In the genomic region with DNA sequence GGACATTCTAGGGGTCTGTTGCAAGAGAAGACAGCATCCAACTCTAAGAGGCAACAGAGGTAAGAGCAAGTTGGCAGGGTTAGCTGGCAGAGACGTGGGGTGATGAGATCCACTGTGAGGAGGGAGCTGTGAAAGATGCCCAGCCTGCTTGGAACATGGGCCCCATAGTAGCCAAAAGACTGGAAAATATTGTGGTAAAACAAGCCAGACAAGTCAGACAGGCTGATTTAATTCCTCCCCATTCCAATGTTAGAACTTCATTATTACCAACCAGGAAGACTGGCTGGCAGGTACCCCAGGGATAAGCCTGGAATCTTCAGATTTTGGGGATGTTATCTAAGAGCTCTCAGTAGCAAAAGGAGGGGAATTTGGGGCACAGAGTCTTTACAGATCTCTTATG, we compare ENCODE assay signal across 24 cellular contexts.
"Had no signal": no experiment of that assay in that cellular context is flagged by ENCODE, and none has a peak within 500 bp of the region (broad histone marks: within the 10 kb centered on the region; RNA-seq: fewer than 3 reads in every experiment).

No MANE protein-coding gene starts in this region.

- H3K4me3 ChIP-seq: left ventricle myocardium inferior, lung, neural progenitor cell, ovary, right atrium auricular region, right lobe of liver, smooth muscle cell, tibial nerve, upper lobe of left lung, vagina had no signal

- H3K36me3 Mint-ChIP-seq: mesothelial cell of epicardium, naive B cell, natural killer cell, neural progenitor cell had no signal

- H3K4me2 ChIP-seq: neural progenitor cell, smooth muscle cell had no signal

- H2AFZ ChIP-seq: neural progenitor cell had no signal

- H3K27ac Mint-ChIP-seq: mesothelial cell of epicardium; natural killer cell; nephron progenitor cell; neural progenitor cell; progenitor cell of endocrine pancreas; stimulated activated naive CD8-positive, alpha-beta T cell treated with anti-CD3 and anti-CD28 coated beads, Interleukin-15, amount 100 ng/mL, for 72 hours had no signal

- H3K4me1 ChIP-seq: neural progenitor cell, right lobe of liver, tibial nerve, upper lobe of left lung, vagina had no signal

- H3K9me3 Mint-ChIP-seq: mesothelial cell of epicardium; natural killer cell; nephron progenitor cell; neural progenitor cell; stimulated activated naive CD8-positive, alpha-beta T cell treated with anti-CD3 and anti-CD28 coated beads, Interleukin-15, amount 100 ng/mL, for 72 hours had no signal

- ATAC-seq: natural killer cell; right lobe of liver; stimulated activated naive CD8-positive, alpha-beta T cell treated with anti-CD3 and anti-CD28 coated beads, Interleukin-15, amount 100 ng/mL, for 72 hours had no signal

- H3K9me3 ChIP-seq: left ventricle myocardium inferior, neutrophil, ovary, right atrium auricular region, right lobe of liver, tibial nerve, upper lobe of left lung, vagina had no signal

- H3K27ac ChIP-seq: left ventricle myocardium inferior, neural progenitor cell, neutrophil, ovary, right atrium auricular region, right lobe of liver, tibial nerve, upper lobe of left lung, vagina had no signal

- H3K4me3 Mint-ChIP-seq: mesothelial cell of epicardium; naive B cell; natural killer cell; nephron progenitor cell; neural progenitor cell; stimulated activated naive CD8-positive, alpha-beta T cell treated with anti-CD3 and anti-CD28 coated beads, Interleukin-15, amount 100 ng/mL, for 72 hours had no signal

- DNase-seq: hypothalamus; islet precursor cell; left ventricle myocardium inferior; mesendoderm; naive B cell; natural killer cell; nephron progenitor cell; ovary; right lobe of liver; stimulated activated CD4-positive, alpha-beta T cell treated with anti-CD3 and anti-CD28 coated beads, Interleukin-1b, Interleukin-23, amount 100 ng/mL, for 48 hours; stimulated activated CD4-positive, alpha-beta T cell treated with anti-CD3 and anti-CD28 coated beads, Interleukin-4, amount 100 ng/mL, for 1 hour; stimulated activated naive CD4-positive, alpha-beta T cell treated with Interleukin-2 at 50 U/mL for 16 hours; stimulated activated naive CD8-positive, alpha-beta T cell treated with anti-CD3 and anti-CD28 coated beads, Interleukin-15, amount 100 ng/mL, for 72 hours; substantia nigra; upper lobe of left lung had no signal

- H3K4me1 Mint-ChIP-seq: naive B cell; natural killer cell; nephron progenitor cell; stimulated activated naive CD8-positive, alpha-beta T cell treated with anti-CD3 and anti-CD28 coated beads, Interleukin-15, amount 100 ng/mL, for 72 hours had no signal

- H3K27me3 ChIP-seq: neural progenitor cell, neutrophil, ovary, right atrium auricular region, right lobe of liver, tibial nerve, upper lobe of left lung, vagina had no signal

- H3K36me3 ChIP-seq: left ventricle myocardium inferior, neural progenitor cell, neutrophil, ovary, right atrium auricular region, right lobe of liver, tibial nerve, upper lobe of left lung, vagina had no signal
